ENCODE assay signal across 8 cellular contexts in the genomic region with DNA sequence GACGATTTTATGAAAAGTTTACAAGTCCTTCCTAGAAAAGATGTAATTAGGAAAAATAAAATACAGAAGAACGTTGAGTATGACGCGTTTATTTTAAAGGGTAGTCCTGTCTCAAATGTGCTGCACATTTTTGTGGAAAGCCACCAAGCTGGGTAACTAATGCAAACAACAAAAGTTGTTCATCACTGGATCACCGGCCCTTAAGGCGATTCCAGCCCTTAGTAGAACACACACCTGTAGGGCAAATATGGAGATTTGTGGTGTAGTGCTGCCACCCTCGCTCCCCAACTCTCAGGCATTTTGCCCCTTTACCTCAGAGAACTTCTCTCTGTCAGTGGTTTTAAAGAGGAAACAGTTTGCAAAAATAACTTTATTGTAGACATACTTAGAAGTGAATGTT. TPM values are rescaled to one million over a fixed set of nuclear protein-coding genes. Genes with fewer than 3 reads are reported as not detected.
DNase-seq lines count a peak whose midpoint lies in the region; ATAC-seq and TF ChIP-seq lines count a peak whose summit lies in the region.

No MANE protein-coding gene starts in this region.

- no peak; the same call in 1 of the 2 replicates for TF ChIP-seq CTCF in PC-3 (conservative IDR thresholded peaks at IDR 0.05; ENCODE audit: low read depth, low read length)
- no peak for TF ChIP-seq CTCF in esophagus squamous epithelium (IDR thresholded peaks at IDR 0.05)

- DNase-seq in PC-3 (peak; percentile 68), esophagus squamous epithelium (lab: John Stamatoyannopoulos, UW) (no peak), retina (peak; percentile 6), globus pallidus (ENCODE audit: low spot score) (no peak), NOMO-1 treated with dmso at 0.1 percent for 144 hours (lab: John Stamatoyannopoulos, UW; ENCODE audit: unreplicated experiment) (no peak), occipital lobe (lab: John Stamatoyannopoulos, UW) (no peak)

- H3K9me3 ChIP-seq in PC-3 (ENCODE audit: low read length) (no peaks in the 10 kb centered on the region), esophagus squamous epithelium (no peaks in the 10 kb centered on the region)

- no peaks in the 10 kb centered on the region for H3K9me2 ChIP-seq in PC-3 (replicated peaks; ENCODE audit: low read length)

- peak overlapping the region; percentile 97 for H3K4me2 ChIP-seq in PC-3 (ENCODE audit: low read length)

- POLR2A ChIA-PET in PC-3 (lab: Charles Lee; ENCODE audit: unreplicated experiment): no interaction called here

- intact Hi-C loops in PC-3 (cut with micrococcal nuclease) (loop anchor here (5.0 to 10.0 kb wide), 3 partner anchors 101 to 238 kb away; no protein-coding TSS in a partner anchor), esophagus squamous epithelium (cut with DNase I) (no loop called here)

- H3K4me3 ChIP-seq in GM08714 (ENCODE audit: low read length) (peak overlapping the region; percentile 72; the same call in 1 of the 2 replicates), PC-3 (ENCODE audit: low read length) (peak overlapping the region; percentile 86), esophagus squamous epithelium (peak overlapping the region; percentile 62 to 79 (median 69))

- peak overlapping the region; percentile 98 for H3K9ac ChIP-seq in PC-3 (ENCODE audit: low read length)

- TSS peak; percentile 16 for BruUV-seq in PC-3 (replicated peaks; lab: Mats Ljungman, UMichigan)

- no peak overlapping the region for H2AFZ ChIP-seq in PC-3 (ENCODE audit: low read length)

- H3K36me3 ChIP-seq in PC-3 (ENCODE audit: low read depth, low read length) (peaks cover 5% of the 10 kb centered on the region), esophagus squamous epithelium (no peaks in the 10 kb centered on the region)

- peaks cover 39% of the 10 kb centered on the region for H3K4me1 ChIP-seq in PC-3 (ENCODE audit: insufficient read depth, low read length)
- H3K4me1 ChIP-seq in esophagus squamous epithelium: peaks cover 21 to 54% (median 23%) of the 10 kb centered on the region in 3 donors

- H3K79me2 ChIP-seq in PC-3 (ENCODE audit: low read length): peaks cover 72% of the 10 kb centered on the region

- no peaks in the 10 kb centered on the region for H3K27me3 ChIP-seq in PC-3 (ENCODE audit: low read length)
- no peaks in the 10 kb centered on the region for H3K27me3 ChIP-seq in esophagus squamous epithelium

- WGBS in esophagus squamous epithelium, 2 donors: 36 to 38% methylated on average over 7 of the region's 7 CpGs

- peaks cover 27% of the 10 kb centered on the region for H4K20me1 ChIP-seq in PC-3 (ENCODE audit: low read length)

- TF ChIP-seq POLR2A in esophagus squamous epithelium (IDR thresholded peaks at IDR 0.05): no peak

- CTCF ChIA-PET in PC-3 (lab: Charles Lee): interaction anchor here (0.8 kb wide), 1 partner anchor 961 kb away, joined by 8 read pairs; no protein-coding TSS in a partner anchor

- H3K27ac ChIP-seq in PC-3 (ENCODE audit: low read length): peak overlapping the region; percentile 88
- peak overlapping the region in 1 of 4 donors; percentile 88 for H3K27ac ChIP-seq in esophagus squamous epithelium

- no peak for ATAC-seq in PC-3
- no peak for ATAC-seq in HG03442 (IDR thresholded peaks at IDR 0.05; ENCODE audit: unreplicated experiment)

- no peaks in the 10 kb centered on the region for H3F3A ChIP-seq in PC-3 (ENCODE audit: low read length, unreplicated experiment)

RNA-seq across cellular contexts. Expression of a gene that starts 1.9 kb away (rescaled TPM):
- 31.9 and 51.6 TPM in 2 replicates for total RNA-seq in PC-3 (2014; rRNA removed)
- 10 to 100 TPM; 17.5 to 24.2 (median 21.8) TPM for total RNA-seq in esophagus squamous epithelium
- total RNA-seq in occipital lobe: 2.8 TPM

Comparison
In these comparisons a context has a peak if more than half of its experiments do, and no peak if none do; other contexts are left out.
1. DNase-seq: peak in PC-3 (single experiment) and retina (single experiment); none in esophagus squamous epithelium (single experiment), globus pallidus (single experiment), NOMO-1 treated with dmso at 0.1 percent for 144 hours (single experiment) and occipital lobe (single experiment).
2. Peak in every context shown above with its lines, with median percentiles within 50 percentile points of each other: H3K4me3 ChIP-seq.